In the genomic region with DNA sequence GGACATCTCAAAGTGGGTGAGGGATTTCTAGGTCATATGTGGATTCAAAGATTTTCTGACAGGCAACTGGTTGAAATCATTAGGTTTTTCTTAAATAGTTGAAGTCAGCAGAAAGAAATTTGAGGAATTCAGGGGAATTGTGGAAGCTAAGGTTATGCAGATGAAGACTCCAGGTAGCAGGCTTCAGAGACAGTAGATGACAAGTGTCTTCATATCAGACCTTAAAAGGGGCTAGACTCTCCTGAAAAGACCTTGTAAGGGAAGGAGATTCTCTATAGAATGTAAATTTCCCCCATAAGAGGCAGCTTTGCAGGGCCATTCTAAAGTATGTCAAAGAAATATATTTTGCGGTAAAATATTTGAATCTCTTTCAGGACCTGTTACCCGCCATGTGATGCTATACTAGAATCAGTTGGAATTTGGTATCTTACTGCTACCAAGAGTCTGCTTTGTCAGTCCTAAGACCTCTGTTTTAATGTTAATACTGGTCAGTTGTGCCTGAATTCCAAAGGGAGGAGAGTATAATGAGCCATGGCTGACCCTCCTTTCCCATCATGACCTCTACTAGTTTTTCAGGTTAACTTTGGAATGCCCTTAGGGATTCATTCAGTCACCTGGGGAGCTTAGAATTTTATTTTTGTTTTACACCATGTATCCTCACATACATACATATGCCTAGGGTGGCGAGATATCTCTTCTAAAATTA, we compare ENCODE assay signal across 22 cellular contexts.
"Had no signal": no experiment of that assay in that cellular context is flagged by ENCODE, and none has a peak within 500 bp of the region (broad histone marks: within the 10 kb centered on the region; RNA-seq: fewer than 3 reads in every experiment).

No MANE protein-coding gene starts in this region.

- DNase-seq: activated CD4-positive, alpha-beta memory T cell treated with anti-CD3 and anti-CD28 coated beads, Interleukin-2, amount 10 ng/mL, durations not matched to agents 7 days and 5 days; activated CD4-positive, alpha-beta T cell treated with anti-CD3 and anti-CD28 coated beads, Interleukin-2, amount 50 U/mL, for 1 hour; activated gamma-delta T cell treated with Interleukin-2 at 50 U/mL for 16 hours; activated naive CD4-positive, alpha-beta T cell treated with anti-CD3 and anti-CD28 coated beads, Interleukin-2, amount 10 ng/mL, durations not matched to agents 7 days and 5 days; activated naive CD8-positive, alpha-beta T cell treated with anti-CD3 and anti-CD28 coated beads for 36 hours; activated T-cell treated with anti-CD3 and anti-CD28 coated beads for 4 hours; activated T-cell treated with anti-CD3 and anti-CD28 coated beads, Interleukin-2, amount 50 U/mL, for 48 hours; brain microvascular endothelial cell; MM.1S; NCI-H1105 treated with DMSO at 0.1 percent for 48 hours; NCI-H1436 treated with DMSO at 0.1 percent for 48 hours; NCI-H187; NCI-H2081; NCI-H510A treated with DMSO at 0.1 percent for 48 hours; NCI-H69; NK-92 treated with Interleukin-12 subunit alpha and Interleukin-12 subunit beta, amount 100 ng/mL, for 24 hours; SHP77 had no signal

- H3K27ac ChIP-seq: brain microvascular endothelial cell, cardiac muscle cell, SJSA1 had no signal

- H3K4me1 Mint-ChIP-seq: activated CD4-positive, alpha-beta memory T cell treated with anti-CD3 and anti-CD28 coated beads, Interleukin-2, amount 10 ng/mL, durations not matched to agents 7 days and 5 days; activated naive CD4-positive, alpha-beta T cell treated with anti-CD3 and anti-CD28 coated beads, Interleukin-2, amount 10 ng/mL, durations not matched to agents 7 days and 5 days; activated naive CD8-positive, alpha-beta T cell treated with anti-CD3 and anti-CD28 coated beads for 36 hours had no signal

- H3K27ac Mint-ChIP-seq: activated CD4-positive, alpha-beta memory T cell treated with anti-CD3 and anti-CD28 coated beads, Interleukin-2, amount 10 ng/mL, durations not matched to agents 7 days and 5 days; activated naive CD4-positive, alpha-beta T cell treated with anti-CD3 and anti-CD28 coated beads, Interleukin-2, amount 10 ng/mL, durations not matched to agents 7 days and 5 days; activated naive CD8-positive, alpha-beta T cell treated with anti-CD3 and anti-CD28 coated beads for 36 hours; activated T-helper 2 cell treated with anti-CD3 and anti-CD28 coated beads, Interferon-gamma antibody, Interleukin-2, Interleukin-4, amounts not matched to agents 10 μg/mL and 5 μg/mL and 100 μg/mL, durations not matched to agents 14 hours and 24 hours and 36 hours; T-helper 1 cell treated with Interleukin-12 subunit alpha and Interleukin-12 subunit beta and Interleukin-4 antibody, amounts not matched to agents 30 μg/mL and 1 μg/mL, for 36 hours had no signal

- H3K4me1 ChIP-seq: SJSA1 had no signal

- H3K4me3 ChIP-seq: cardiac muscle cell, SJSA1 had no signal

- H3K4me3 Mint-ChIP-seq: activated CD4-positive, alpha-beta memory T cell treated with anti-CD3 and anti-CD28 coated beads, Interleukin-2, amount 10 ng/mL, durations not matched to agents 7 days and 5 days; activated naive CD4-positive, alpha-beta T cell treated with anti-CD3 and anti-CD28 coated beads, Interleukin-2, amount 10 ng/mL, durations not matched to agents 7 days and 5 days; activated naive CD8-positive, alpha-beta T cell treated with anti-CD3 and anti-CD28 coated beads for 36 hours; T-helper 1 cell treated with Interleukin-12 subunit alpha and Interleukin-12 subunit beta and Interleukin-4 antibody, amounts not matched to agents 30 μg/mL and 1 μg/mL, for 36 hours had no signal

- FAIRE-seq: RCC 7860 had no signal

- H3K27me3 Mint-ChIP-seq: activated CD4-positive, alpha-beta memory T cell treated with anti-CD3 and anti-CD28 coated beads, Interleukin-2, amount 10 ng/mL, durations not matched to agents 7 days and 5 days; activated naive CD4-positive, alpha-beta T cell treated with anti-CD3 and anti-CD28 coated beads, Interleukin-2, amount 10 ng/mL, durations not matched to agents 7 days and 5 days; activated naive CD8-positive, alpha-beta T cell treated with anti-CD3 and anti-CD28 coated beads for 36 hours had no signal

- H3K27me3 ChIP-seq: brain microvascular endothelial cell, cardiac muscle cell, SJSA1 had no signal

- H3K36me3 Mint-ChIP-seq: activated naive CD4-positive, alpha-beta T cell treated with anti-CD3 and anti-CD28 coated beads, Interleukin-2, amount 10 ng/mL, durations not matched to agents 7 days and 5 days; activated naive CD8-positive, alpha-beta T cell treated with anti-CD3 and anti-CD28 coated beads for 36 hours had no signal

- H3K36me3 ChIP-seq: brain microvascular endothelial cell, cardiac muscle cell, SJSA1 had no signal
